In genomic region chr11:1139441-1140066, GRCh38 we compare ENCODE assay signal across 21 cellular contexts. TPM values are rescaled to one million over a fixed set of nuclear protein-coding genes. Genes with fewer than 3 reads are reported as not detected.
DNase-seq lines count a peak whose midpoint lies in the region; ATAC-seq, FAIRE-seq and TF ChIP-seq lines count a peak whose summit lies in the region.
"Had no signal": no experiment of that assay in that cellular context is flagged by ENCODE, and none has a peak within 500 bp of the region (broad histone marks: within the 10 kb centered on the region; RNA-seq: fewer than 3 reads in every experiment).

No MANE protein-coding gene starts in this region.

- H3K9me1 ChIP-seq in endothelial cell of umbilical vein (replicated peaks; ENCODE audit: control insufficient read depth, extremely low read depth, insufficient read depth, low read length), result no peaks in the 10 kb centered on the region

- H3K4me2 ChIP-seq in endothelial cell of umbilical vein (ENCODE audit: insufficient read depth, low read length), result no peak overlapping the region
- no peak overlapping the region for H3K4me2 ChIP-seq in PC-9

- no peaks in the 10 kb centered on the region for H3F3A ChIP-seq in PC-9 (ENCODE audit: insufficient read depth, low read depth)

- dilution Hi-C loops in endothelial cell of umbilical vein (cut with MboI; ENCODE audit: extremely low pct_ligation_motif_present, low sequenced_read_pairs), result no loop called here

- H3K36me3 ChIP-seq in endothelial cell of umbilical vein (ENCODE audit: control insufficient read depth in 2 of 2, extremely low read depth in 1 of 2, insufficient read depth in 2 of 2, low read length in 2 of 2) (no peaks in the 10 kb centered on the region), PC-9 (ENCODE audit: low read depth) (no peaks in the 10 kb centered on the region)

- CTCF ChIA-PET in endothelial cell of umbilical vein (lab: Charles Lee) (interaction anchor here (0.7 kb wide), 1 partner anchor 14 kb away, joined by 3 read pairs; no protein-coding TSS in a partner anchor), PC-9 (lab: Charles Lee) (no interaction called here)

- intact Hi-C loops in endothelial cell of umbilical vein (cut with micrococcal nuclease) (no loop called here), PC-9 (cut with micrococcal nuclease; ENCODE audit: unreplicated experiment) (no loop called here)

- H3K27me3 ChIP-seq in endothelial cell of umbilical vein (ENCODE audit: control insufficient read depth in 2 of 2, insufficient read depth in 2 of 2, low read length in 2 of 2), result peaks cover 5 to 6% of the 10 kb centered on the region in 2 experiments
- H3K27me3 ChIP-seq in PC-9 (ENCODE audit: insufficient read depth, low read depth), result no peaks in the 10 kb centered on the region

- H3K9me2 ChIP-seq in PC-9 (ENCODE audit: insufficient read depth), result no peaks in the 10 kb centered on the region

- no peaks in the 10 kb centered on the region for H4K20me1 ChIP-seq in endothelial cell of umbilical vein (replicated peaks; ENCODE audit: control insufficient read depth, extremely low read depth, insufficient read depth, low read length)
- H4K20me1 ChIP-seq in PC-9 (ENCODE audit: insufficient read depth), result no peaks in the 10 kb centered on the region

- no peak for FAIRE-seq in endothelial cell of umbilical vein (lab: Jason Lieb, UNC)
- FAIRE-seq: GM12878 had no signal

- TF ChIP-seq CTCF in endothelial cell of umbilical vein (IDR thresholded peaks at IDR 0.05; ENCODE audit: extremely low read depth in 1 of 2, insufficient read depth in 1 of 2, low read depth in 1 of 2, low read length in 2 of 2) (no peak), PC-9 (conservative IDR thresholded peaks at IDR 0.05) (no peak)

- H3K79me2 ChIP-seq in endothelial cell of umbilical vein (ENCODE audit: control insufficient read depth, insufficient read depth, low read length) (no peaks in the 10 kb centered on the region), PC-9 (ENCODE audit: low read depth) (no peaks in the 10 kb centered on the region)

- H3K9ac ChIP-seq in endothelial cell of umbilical vein (replicated peaks; ENCODE audit: extremely low read depth, insufficient read depth, low read length), result no peak overlapping the region

- ATAC-seq in HG03135 (IDR thresholded peaks at IDR 0.05; ENCODE audit: unreplicated experiment) (no peak), HG03571 (IDR thresholded peaks at IDR 0.05; ENCODE audit: unreplicated experiment) (no peak)
- ATAC-seq: GM12878 had no signal

- BruUV-seq in endothelial cell of umbilical vein (replicated peaks; lab: Mats Ljungman, UMichigan) (no TSS peak), PC-9 (replicated peaks; lab: Mats Ljungman, UMichigan) (no TSS peak)

- POLR2A ChIA-PET in endothelial cell of umbilical vein (lab: Charles Lee) (no interaction called here), PC-9 (lab: Charles Lee; ENCODE audit: unreplicated experiment) (no interaction called here)

- H3K9me3 ChIP-seq in endothelial cell of umbilical vein (replicated peaks; ENCODE audit: control insufficient read depth, insufficient read depth, low read length), result no peaks in the 10 kb centered on the region
- peaks cover 2% of the 10 kb centered on the region; the same call in 1 of the 2 replicates for H3K9me3 ChIP-seq in PC-9 (ENCODE audit: insufficient read depth, low read depth)

- DNase-seq in AG08396 (ENCODE audit: low spot score) (peak; percentile 65), M059J (ENCODE audit: low read depth) (peak; percentile 86), endothelial cell of umbilical vein (ENCODE audit: low read depth, low spot score) (peak; percentile 31), mucosa of gallbladder (ENCODE audit: low spot score) (peak; percentile 25), SK-N-DZ (ENCODE audit: low spot score) (no peak), PC-9 (no peak)
- DNase-seq: activated CD4-positive, CD25-positive, alpha-beta regulatory T cell; activated naive CD4-positive, alpha-beta T cell; KBM-7; naive B cell; NCI-H1105; NCI-H2171; retina; substantia nigra had no signal

- H3K4me3 ChIP-seq in endothelial cell of umbilical vein (replicated peaks in 1 of 3; ENCODE audit: insufficient read depth in 1 of 3, low read depth in 1 of 3, low read length in 3 of 3), result no peak overlapping the region
- no peak overlapping the region for H3K4me3 ChIP-seq in PC-9
- H3K4me3 ChIP-seq: dorsolateral prefrontal cortex, GM12878 had no signal

- H3K4me1 ChIP-seq in endothelial cell of umbilical vein (ENCODE audit: control insufficient read depth, extremely low read depth, insufficient read depth, low read length), result no peaks in the 10 kb centered on the region
- no peaks in the 10 kb centered on the region for H3K4me1 ChIP-seq in PC-9 (replicated peaks; ENCODE audit: insufficient read depth)

- peak overlapping the region; percentile 0 for H2AFZ ChIP-seq in endothelial cell of umbilical vein (ENCODE audit: low read depth, low read length)
- H2AFZ ChIP-seq in PC-9, result no peak overlapping the region

- TF ChIP-seq POLR2A in endothelial cell of umbilical vein (IDR thresholded peaks at IDR 0.05; ENCODE audit: low read depth, low read length), result no peak

- H3K27ac ChIP-seq in endothelial cell of umbilical vein (ENCODE audit: insufficient read depth, low read depth, low read length), result no peak overlapping the region
- no peak overlapping the region for H3K27ac ChIP-seq in PC-9
- H3K27ac ChIP-seq: dorsolateral prefrontal cortex, RWPE1 had no signal

TF ChIP-seq in endothelial cell of umbilical vein, 7 proteins besides CTCF, POLR2A, EP300 and RAD21:
- TF ChIP-seq FOS (IDR thresholded peaks at IDR 0.05; ENCODE audit: borderline replicate concordance, insufficient read depth, low read length), result no peak
- no peak for TF ChIP-seq JUN (IDR thresholded peaks at IDR 0.05; ENCODE audit: borderline replicate concordance, insufficient read depth, insufficient read length, low read depth)
- no peak for TF ChIP-seq GATA2 (IDR thresholded peaks at IDR 0.05; ENCODE audit: insufficient read depth, insufficient read length, low read depth, low read length)
- TF ChIP-seq MAX (IDR thresholded peaks at IDR 0.05; ENCODE audit: insufficient read depth, insufficient read length), result no peak

RNA-seq across cellular contexts. Expression of gene MUC5AC, which starts 18.2 kb away (rescaled TPM):
- not detected in 2 replicates for total RNA-seq in M059J (2014; rRNA removed; shearing (Covaris generic))
- total RNA-seq in endothelial cell of umbilical vein (not detected in 2 replicates), mucosa of gallbladder (18.6 TPM), PC-9 (2021) (0.09 and 0.25 TPM in 2 replicates)
- not detected in 2 replicates for polyA plus RNA-seq in endothelial cell of umbilical vein
- polyA plus RNA-seq in endothelial cell of umbilical vein (2011; cell fraction: cytosol; rRNA removed), result not detected in 2 replicates
- not detected in 2 replicates for polyA plus RNA-seq in endothelial cell of umbilical vein (2011; cell fraction: nucleus; rRNA removed)
- polyA plus RNA-seq in endothelial cell of umbilical vein (2012), result not detected in 2 replicates
- not detected in 2 replicates for polyA minus RNA-seq in endothelial cell of umbilical vein
- 0.10 TPM for polyA minus RNA-seq in endothelial cell of umbilical vein (2011; cell fraction: cytosol; rRNA and poly(A)+ RNA removed)
- not detected in 2 replicates for polyA minus RNA-seq in endothelial cell of umbilical vein (2011; cell fraction: nucleus; rRNA and poly(A)+ RNA removed)
- not detected in 2 replicates for polyA plus RNA-seq in SK-N-DZ (2014; cell fraction: cytosol; rRNA removed)
- polyA plus RNA-seq in SK-N-DZ (2014; cell fraction: nucleus; rRNA removed), result not detected in 2 replicates
- total RNA-seq: Daoy; GM12878; T-helper 1 cell treated with Interleukin-12 subunit alpha and Interleukin-12 subunit beta and Interleukin-4 antibody, amounts not matched to agents 30 ng/mL and 1 ng/mL, for 36 hours had no signal

Comparison
In these comparisons a context has a peak if more than half of its experiments do, and no peak if none do; other contexts are left out.
1. DNase-seq: peak in AG08396 (single experiment), M059J (single experiment), endothelial cell of umbilical vein (single experiment) and mucosa of gallbladder (single experiment); none in SK-N-DZ (single experiment) and PC-9 (0 of 2).
2. RNA of gene MUC5AC, which starts 18.2 kb away (total RNA-seq): 18.6 TPM in mucosa of gallbladder (single experiment); 0.09 to 0.25 TPM in PC-9, not detected in M059J and not detected in endothelial cell of umbilical vein; every median in the first group is over 10 times any median in the second.